ENCODE assay signal across 8 cellular contexts in the genomic region with DNA sequence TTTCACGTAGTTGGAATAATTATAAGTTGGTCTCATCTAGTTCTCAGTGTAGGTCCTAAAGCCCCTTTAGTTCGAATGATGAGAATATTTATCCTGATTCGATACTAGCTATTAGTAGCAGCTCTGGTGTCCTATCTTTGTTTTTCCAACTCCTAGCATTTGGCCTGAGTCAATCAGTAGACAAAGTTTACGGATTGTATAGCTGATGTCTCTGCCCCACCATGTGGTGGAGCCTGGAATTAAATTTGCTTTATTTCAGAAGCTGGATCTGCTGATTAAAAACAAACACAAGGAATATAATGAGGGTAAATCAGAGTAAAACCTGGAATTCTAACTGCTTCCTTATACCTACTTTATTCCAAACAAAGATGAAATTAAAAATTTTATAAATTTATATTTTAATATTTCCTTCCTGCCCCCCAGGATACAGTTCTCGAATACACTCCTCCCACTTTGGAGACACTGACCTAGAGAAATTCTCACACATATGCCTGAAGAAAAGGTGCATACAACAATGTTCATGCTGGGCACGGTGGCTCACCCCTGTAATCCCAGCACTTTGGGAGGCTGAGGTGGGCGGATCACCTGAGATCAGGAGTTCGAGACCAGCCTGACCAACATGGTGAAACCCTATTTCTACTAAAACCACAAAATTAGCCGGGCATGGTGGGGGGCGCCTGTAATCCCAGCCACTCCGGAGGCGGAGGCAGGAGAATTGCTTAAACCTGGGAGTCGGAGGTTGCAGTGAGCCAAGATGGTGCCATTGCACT. TPM values are rescaled to one million over a fixed set of nuclear protein-coding genes. Genes with fewer than 3 reads are reported as not detected.
DNase-seq lines count a peak whose midpoint lies in the region; ATAC-seq and TF ChIP-seq lines count a peak whose summit lies in the region.

No MANE protein-coding gene starts in this region.

- DNase-seq in DMS53 (lab: John Stamatoyannopoulos, UW) (peak; percentile 63), HCEC 1CT (peak; percentile 39), PC-9 (peak in 1 of 2 experiments; percentile 16), endothelial cell (ENCODE audit: low spot score) (peak; percentile 40), mesothelial cell of epicardium (ENCODE audit: low spot score in 2 of 2, unreplicated experiment in 2 of 2) (no peak)
- DNase-seq in activated T-cell treated with anti-CD3 and anti-CD28 coated beads, Interleukin-2, amount 50 U/mL, for 48 hours, result no peak

- H3K27me3 Mint-ChIP-seq in endothelial cell (ENCODE audit: unreplicated experiment) (no peaks in the 10 kb centered on the region), mesothelial cell of epicardium (ENCODE audit: low read depth) (peaks cover 7% of the 10 kb centered on the region)

- H3K4me1 ChIP-seq in PC-9 (replicated peaks; ENCODE audit: insufficient read depth), result no peaks in the 10 kb centered on the region

- H4K20me1 ChIP-seq in PC-9 (ENCODE audit: insufficient read depth), result no peaks in the 10 kb centered on the region

- no peaks in the 10 kb centered on the region for H3K9me3 ChIP-seq in PC-9 (ENCODE audit: insufficient read depth, low read depth)

- TF ChIP-seq CTCF in PC-9 (conservative IDR thresholded peaks at IDR 0.05) (peak; percentile 65), endothelial cell (IDR thresholded peaks at IDR 0.05; ENCODE audit: unreplicated experiment) (peak; percentile 69), mesothelial cell of epicardium (IDR thresholded peaks at IDR 0.05; ENCODE audit: unreplicated experiment) (peak; percentile 63)

- intact Hi-C loops in PC-9 (cut with micrococcal nuclease; ENCODE audit: unreplicated experiment), result no loop called here

- H3K36me3 ChIP-seq in PC-9 (ENCODE audit: low read depth), result no peaks in the 10 kb centered on the region

- no peaks in the 10 kb centered on the region for H3K9me3 Mint-ChIP-seq in endothelial cell (ENCODE audit: unreplicated experiment)
- H3K9me3 Mint-ChIP-seq in mesothelial cell of epicardium, result peaks cover under 1% of the 10 kb centered on the region

- no peak overlapping the region for H3K27ac ChIP-seq in PC-9

- no peak overlapping the region for H3K4me2 ChIP-seq in PC-9

- ATAC-seq in GM21825 (IDR thresholded peaks at IDR 0.05; ENCODE audit: unreplicated experiment) (no peak), GM18867 (IDR thresholded peaks at IDR 0.05; ENCODE audit: unreplicated experiment) (no peak)

- no peaks in the 10 kb centered on the region for H3K9me2 ChIP-seq in PC-9 (ENCODE audit: insufficient read depth)

- H3K79me2 ChIP-seq in PC-9 (ENCODE audit: low read depth), result no peaks in the 10 kb centered on the region

- CTCF ChIA-PET in PC-9 (lab: Charles Lee), result interaction anchor here (0.6 to 0.9 kb wide), 5 partner anchors 8 to 575 kb away, joined by 3 to 5 read pairs (median 4); no protein-coding TSS in a partner anchor

- BruUV-seq in PC-9 (replicated peaks; lab: Mats Ljungman, UMichigan), result no TSS peak

- H3K27ac Mint-ChIP-seq in endothelial cell (ENCODE audit: unreplicated experiment) (no peak overlapping the region), mesothelial cell of epicardium (no peak overlapping the region)

- POLR2A ChIA-PET in PC-9 (lab: Charles Lee; ENCODE audit: unreplicated experiment), result interaction anchor here (0.6 kb wide), 2 partner anchors 1223 to 1264 kb away, joined by 3 to 7 read pairs; no protein-coding TSS in a partner anchor

- H3K4me1 Mint-ChIP-seq in endothelial cell (ENCODE audit: unreplicated experiment) (peaks cover 3% of the 10 kb centered on the region), mesothelial cell of epicardium (no peaks in the 10 kb centered on the region)

- H3K36me3 Mint-ChIP-seq in endothelial cell (ENCODE audit: low read depth, unreplicated experiment), result no peaks in the 10 kb centered on the region
- H3K36me3 Mint-ChIP-seq in mesothelial cell of epicardium, result no peaks in the 10 kb centered on the region

- H3K4me3 ChIP-seq in PC-9, result no peak overlapping the region

- H3K4me3 Mint-ChIP-seq in endothelial cell (ENCODE audit: unreplicated experiment) (no peak overlapping the region), mesothelial cell of epicardium (no peak overlapping the region)

- no peak overlapping the region for H2AFZ ChIP-seq in PC-9

- H3K27me3 ChIP-seq in PC-9 (ENCODE audit: insufficient read depth, low read depth), result no peaks in the 10 kb centered on the region

- no peaks in the 10 kb centered on the region for H3F3A ChIP-seq in PC-9 (ENCODE audit: insufficient read depth, low read depth)

RNA-seq across cellular contexts. Expression of a gene that starts 7.6 kb away (rescaled TPM):
- 5.7 and 8.0 TPM in 2 replicates for total RNA-seq in PC-9 (2021)
- total RNA-seq in endothelial cell (ENCODE audit: unreplicated experiment), result 16.8 TPM
- total RNA-seq in mesothelial cell of epicardium, result 15.4 to 16.5 TPM (median 15.9 TPM) in 3 replicates

RNA-seq across cellular contexts. Expression of a gene that starts 9.4 kb away (rescaled TPM):
- 30.0 and 36.7 TPM in 2 replicates for total RNA-seq in PC-9 (2021)
- 29.0 TPM for total RNA-seq in endothelial cell (ENCODE audit: unreplicated experiment)
- total RNA-seq in mesothelial cell of epicardium, result 57.8 to 64.5 TPM (median 58.2 TPM) in 3 replicates

Comparison
In these comparisons a context has a peak if more than half of its experiments do, and no peak if none do; other contexts are left out.
1. DNase-seq: peak in DMS53 (single experiment), HCEC 1CT (single experiment) and endothelial cell (single experiment); none in mesothelial cell of epicardium (0 of 2) and activated T-cell treated with anti-CD3 and anti-CD28 coated beads, Interleukin-2, amount 50 U/mL, for 48 hours (0 of 2).
2. Peak in every context shown above with its lines, with median percentiles within 50 percentile points of each other: CTCF ChIP-seq.